Comparison of ENCODE assay signal across 8 cellular contexts in the genomic region with DNA sequence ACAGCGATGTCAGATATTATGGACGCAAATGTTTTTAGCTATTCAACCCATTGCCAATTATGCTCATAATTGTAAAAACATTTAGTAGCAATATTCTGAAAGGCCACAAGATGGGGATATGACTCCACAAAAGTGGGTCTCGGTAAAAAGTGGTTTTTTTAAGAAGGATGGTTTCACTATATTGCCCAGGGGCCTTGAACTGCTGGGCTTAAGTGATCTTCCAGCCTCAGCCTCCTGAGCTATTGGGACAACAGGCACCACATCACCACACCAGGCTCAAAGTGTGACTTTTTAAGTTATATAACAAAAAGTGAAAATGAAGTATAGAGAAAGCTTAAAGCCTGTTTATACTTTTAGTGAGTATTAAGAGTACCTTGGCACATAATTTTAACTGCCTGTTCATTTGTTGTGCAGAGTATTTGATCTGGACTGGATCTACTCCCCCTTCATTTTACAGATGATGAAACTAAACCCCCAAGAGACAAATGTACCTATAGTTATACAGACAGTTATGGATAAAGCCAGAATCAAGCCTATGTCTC. TPM values are rescaled to one million over a fixed set of nuclear protein-coding genes. Genes with fewer than 3 reads are reported as not detected.
DNase-seq lines count a peak whose midpoint lies in the region; ATAC-seq and TF ChIP-seq lines count a peak whose summit lies in the region.

No MANE protein-coding gene starts in this region.

- no peaks in the 10 kb centered on the region for H3K9me3 Mint-ChIP-seq in activated T-helper 1 cell treated with anti-CD3 and anti-CD28 coated beads, Interleukin-12 subunit alpha, Interleukin-12 subunit beta, Interleukin-2, Interleukin-4 antibody, amounts not matched to agents 30 ng/mL and 10 ng/mL and 1 ng/mL, durations not matched to agents 14 hours and 24 hours and 36 hours

- TF ChIP-seq CTCF in BJ (IDR thresholded peaks at IDR 0.05; ENCODE audit: insufficient read depth, low read depth, low read length) (peak; percentile 58), GM13976 (IDR thresholded peaks at IDR 0.05; ENCODE audit: borderline replicate concordance, control extremely low read depth, extremely low read depth, insufficient read depth, missing control alignments) (peak; percentile 26)

- no peak overlapping the region for H3K4me3 ChIP-seq in BJ (ENCODE audit: low read depth, low read length)

- H3K27me3 Mint-ChIP-seq in activated T-helper 1 cell treated with anti-CD3 and anti-CD28 coated beads, Interleukin-12 subunit alpha, Interleukin-12 subunit beta, Interleukin-2, Interleukin-4 antibody, amounts not matched to agents 30 ng/mL and 10 ng/mL and 1 ng/mL, durations not matched to agents 14 hours and 24 hours and 36 hours (ENCODE audit: insufficient read depth) = no peaks in the 10 kb centered on the region

- peak; percentile 65 for ATAC-seq in HG03095 (IDR thresholded peaks at IDR 0.05; ENCODE audit: unreplicated experiment)

- POLR2A ChIA-PET in BJ (lab: Charles Lee) = interaction anchor here (0.7 kb wide), 1 partner anchor 549 kb away, joined by 3 read pairs; no protein-coding TSS in a partner anchor

- intact Hi-C loops in activated T-helper 1 cell treated with anti-CD3 and anti-CD28 coated beads, Interleukin-12 subunit alpha, Interleukin-12 subunit beta, Interleukin-2, Interleukin-4 antibody, amounts not matched to agents 30 ng/mL and 10 ng/mL and 1 ng/mL, durations not matched to agents 14 hours and 24 hours and 36 hours (cut with micrococcal nuclease) = loop anchor here (1.0 to 2.0 kb wide), 8 partner anchors 9 to 416 kb away; a partner anchor contains a TSS

- CTCF ChIA-PET in BJ (lab: Yijun Ruan, JAX) = interaction anchor here (0.6 to 2.1 kb wide), 19 partner anchors 8 to 424 kb away, joined by 3 to 26 read pairs (median 4); a partner anchor contains a TSS

- H3K27ac Mint-ChIP-seq in activated T-helper 1 cell treated with anti-CD3 and anti-CD28 coated beads, Interleukin-12 subunit alpha, Interleukin-12 subunit beta, Interleukin-2, Interleukin-4 antibody, amounts not matched to agents 30 ng/mL and 10 ng/mL and 1 ng/mL, durations not matched to agents 14 hours and 24 hours and 36 hours = no peak overlapping the region

- H3K4me1 Mint-ChIP-seq in activated T-helper 1 cell treated with anti-CD3 and anti-CD28 coated beads, Interleukin-12 subunit alpha, Interleukin-12 subunit beta, Interleukin-2, Interleukin-4 antibody, amounts not matched to agents 30 ng/mL and 10 ng/mL and 1 ng/mL, durations not matched to agents 14 hours and 24 hours and 36 hours (ENCODE audit: low read depth) = peaks cover 19% of the 10 kb centered on the region

- no peaks in the 10 kb centered on the region for H3K27me3 ChIP-seq in BJ (ENCODE audit: control insufficient read depth, insufficient read depth, low read length)

- in situ Hi-C loops in GM13976 (cut with MboI; ENCODE audit: low sequenced_read_pairs, unreplicated experiment) = loop anchor here (10.0 kb wide), 1 partner anchor 178 kb away; no protein-coding TSS in a partner anchor

- H3K36me3 ChIP-seq in BJ (ENCODE audit: control insufficient read depth, insufficient read depth, low read length) = peaks cover 2% of the 10 kb centered on the region; the same call in 1 of the 2 replicates

- no peak overlapping the region for H3K4me3 Mint-ChIP-seq in activated T-helper 1 cell treated with anti-CD3 and anti-CD28 coated beads, Interleukin-12 subunit alpha, Interleukin-12 subunit beta, Interleukin-2, Interleukin-4 antibody, amounts not matched to agents 30 ng/mL and 10 ng/mL and 1 ng/mL, durations not matched to agents 14 hours and 24 hours and 36 hours

- DNase-seq in BJ (ENCODE audit: low read depth) (no peak), GM13976 (ENCODE audit: low spot score) (peak; percentile 42), NCI-H2227 treated with DMSO at 0.1 percent for 48 hours (lab: John Stamatoyannopoulos, UW) (peak; percentile 60), germinal center (ENCODE audit: low spot score) (peak; percentile 54), pons (ENCODE audit: low spot score) (peak; percentile 72), HuH-7.5 (ENCODE audit: low spot score) (no peak)
- peak; percentile 12 for DNase-seq in activated T-helper 1 cell treated with anti-CD3 and anti-CD28 coated beads, Interleukin-12 subunit alpha, Interleukin-12 subunit beta, Interleukin-2, Interleukin-4 antibody, amounts not matched to agents 30 ng/mL and 10 ng/mL and 1 ng/mL, durations not matched to agents 14 hours and 24 hours and 36 hours (ENCODE audit: low spot score)

- H3K36me3 Mint-ChIP-seq in activated T-helper 1 cell treated with anti-CD3 and anti-CD28 coated beads, Interleukin-12 subunit alpha, Interleukin-12 subunit beta, Interleukin-2, Interleukin-4 antibody, amounts not matched to agents 30 ng/mL and 10 ng/mL and 1 ng/mL, durations not matched to agents 14 hours and 24 hours and 36 hours (ENCODE audit: low read depth) = peaks cover 6% of the 10 kb centered on the region

RNA-seq across cellular contexts. Expression of a gene that starts 9.4 kb away (rescaled TPM):
- polyA plus RNA-seq in BJ (2011; rRNA removed) = 32.0 and 71.8 TPM in 2 replicates
- polyA minus RNA-seq in BJ (2011; rRNA and poly(A)+ RNA removed) = 18.7 and 19.8 TPM in 2 replicates
- total RNA-seq in activated T-helper 1 cell treated with anti-CD3 and anti-CD28 coated beads, Interleukin-12 subunit alpha, Interleukin-12 subunit beta, Interleukin-2, Interleukin-4 antibody, amounts not matched to agents 30 ng/mL and 10 ng/mL and 1 ng/mL, durations not matched to agents 14 hours and 24 hours and 36 hours = 144 TPM in 2 replicates

RNA-seq across cellular contexts. Expression of a gene that starts 10.2 kb away (rescaled TPM):
- polyA plus RNA-seq in BJ (2011; rRNA removed) = 14.5 and 29.7 TPM in 2 replicates
- polyA minus RNA-seq in BJ (2011; rRNA and poly(A)+ RNA removed) = 24.3 and 29.0 TPM in 2 replicates
- total RNA-seq in activated T-helper 1 cell treated with anti-CD3 and anti-CD28 coated beads, Interleukin-12 subunit alpha, Interleukin-12 subunit beta, Interleukin-2, Interleukin-4 antibody, amounts not matched to agents 30 ng/mL and 10 ng/mL and 1 ng/mL, durations not matched to agents 14 hours and 24 hours and 36 hours = 39.1 and 40.0 TPM in 2 replicates

RNA-seq across cellular contexts. Expression of a gene that starts 40.2 kb away (rescaled TPM):
- 5.7 and 9.4 TPM in 2 replicates for polyA plus RNA-seq in BJ (2011; rRNA removed)
- 11.4 and 13.5 TPM in 2 replicates for polyA minus RNA-seq in BJ (2011; rRNA and poly(A)+ RNA removed)
- total RNA-seq in activated T-helper 1 cell treated with anti-CD3 and anti-CD28 coated beads, Interleukin-12 subunit alpha, Interleukin-12 subunit beta, Interleukin-2, Interleukin-4 antibody, amounts not matched to agents 30 ng/mL and 10 ng/mL and 1 ng/mL, durations not matched to agents 14 hours and 24 hours and 36 hours = 14.7 and 16.1 TPM in 2 replicates

Comparison
In these comparisons a context has a peak if more than half of its experiments do, and no peak if none do; other contexts are left out.
1. DNase-seq: peak in GM13976 (single experiment), NCI-H2227 treated with DMSO at 0.1 percent for 48 hours (single experiment), activated T-helper 1 cell treated with anti-CD3 and anti-CD28 coated beads, Interleukin-12 subunit alpha, Interleukin-12 subunit beta, Interleukin-2, Interleukin-4 antibody, amounts not matched to agents 30 ng/mL and 10 ng/mL and 1 ng/mL, durations not matched to agents 14 hours and 24 hours and 36 hours (single experiment), germinal center (single experiment) and pons (single experiment); none in BJ (single experiment) and HuH-7.5 (single experiment).